In genomic region chr16:47924950-47925349, GRCh38 we compare ENCODE assay signal across 31 cellular contexts.
"Had no signal": no experiment of that assay in that cellular context is flagged by ENCODE, and none has a peak within 500 bp of the region (broad histone marks: within the 10 kb centered on the region; RNA-seq: fewer than 3 reads in every experiment).

No MANE protein-coding gene starts in this region.

- ATAC-seq: activated CD4-positive, CD25-positive, alpha-beta regulatory T cell treated with anti-CD3 and anti-CD28 coated beads, Interleukin-2, amount 50 U/mL, for 24 hours; activated CD8-positive, alpha-beta T cell treated with anti-CD3 and anti-CD28 coated beads for 36 hours; activated T-cell treated with anti-CD3 and anti-CD28 coated beads, Interleukin-2, amount 50 U/mL, for 4 hours; activated T-helper 17 cell treated with anti-CD3 and anti-CD28 coated beads, Interleukin-2, amount 50 U/mL, for 72 hours; esophagus mucosa; gastrocnemius medialis; heart left ventricle; T-helper 17 cell had no signal

- DNase-seq: activated B cell treated with CpG ODN at 0.5 μM for 24 hours; activated CD4-positive, alpha-beta T cell treated with anti-CD3 and anti-CD28 coated beads for 48 hours; activated CD4-positive, alpha-beta T cell treated with anti-CD3 and anti-CD28 coated beads, Interleukin-2, amount 50 U/mL, for 1 hour; activated CD4-positive, alpha-beta T cell treated with anti-CD3 and anti-CD28 coated beads, Interleukin-2, amount 50 U/mL, for 48 hours; activated CD8-positive, alpha-beta memory T cell treated with anti-CD3 and anti-CD28 coated beads for 24 hours; activated CD8-positive, alpha-beta T cell treated with anti-CD3 and anti-CD28 coated beads for 36 hours; activated effector memory CD4-positive, alpha-beta T cell treated with Interleukin-2 at 50 U/mL for 16 hours; activated gamma-delta T cell treated with Interleukin-2 at 50 U/mL for 16 hours; activated naive CD4-positive, alpha-beta T cell treated with anti-CD3 and anti-CD28 coated beads, Interleukin-2, amount 50 U/mL, for 16 hours; activated naive CD4-positive, alpha-beta T cell treated with Interleukin-2 at 50 U/mL for 16 hours; activated T-cell treated with anti-CD3 and anti-CD28 coated beads, Interleukin-2, amount 50 U/mL, for 4 hours; amniotic stem cell; anterior cingulate cortex; central memory CD4-positive, alpha-beta T cell; colonic mucosa; effector memory CD4-positive, alpha-beta T cell; endodermal cell; foreskin keratinocyte; gastrocnemius medialis; glutamatergic neuron; heart left ventricle; T-helper 1 cell; T-helper 17 cell; T1000; WERI-Rb-1 had no signal

- H3K27ac ChIP-seq: breast epithelium, cardiac muscle cell, colonic mucosa, dorsolateral prefrontal cortex, foreskin keratinocyte, gastrocnemius medialis, heart left ventricle, WERI-Rb-1 had no signal

- H3K36me3 ChIP-seq: breast epithelium, cardiac muscle cell, colonic mucosa, gastrocnemius medialis, heart left ventricle, WERI-Rb-1 had no signal

- H3K9me3 ChIP-seq: breast epithelium, colonic mucosa, gastrocnemius medialis, heart left ventricle had no signal

- H3K4me3 ChIP-seq: breast epithelium, cardiac muscle cell, colonic mucosa, dorsolateral prefrontal cortex, gastrocnemius medialis, heart left ventricle had no signal

- H3K4me1 ChIP-seq: breast epithelium, colonic mucosa, gastrocnemius medialis, heart left ventricle had no signal

- H3K27me3 ChIP-seq: breast epithelium, cardiac muscle cell, colonic mucosa, foreskin keratinocyte, gastrocnemius medialis had no signal
